Comparison of ENCODE assay signal across 8 cellular contexts in the genomic region with DNA sequence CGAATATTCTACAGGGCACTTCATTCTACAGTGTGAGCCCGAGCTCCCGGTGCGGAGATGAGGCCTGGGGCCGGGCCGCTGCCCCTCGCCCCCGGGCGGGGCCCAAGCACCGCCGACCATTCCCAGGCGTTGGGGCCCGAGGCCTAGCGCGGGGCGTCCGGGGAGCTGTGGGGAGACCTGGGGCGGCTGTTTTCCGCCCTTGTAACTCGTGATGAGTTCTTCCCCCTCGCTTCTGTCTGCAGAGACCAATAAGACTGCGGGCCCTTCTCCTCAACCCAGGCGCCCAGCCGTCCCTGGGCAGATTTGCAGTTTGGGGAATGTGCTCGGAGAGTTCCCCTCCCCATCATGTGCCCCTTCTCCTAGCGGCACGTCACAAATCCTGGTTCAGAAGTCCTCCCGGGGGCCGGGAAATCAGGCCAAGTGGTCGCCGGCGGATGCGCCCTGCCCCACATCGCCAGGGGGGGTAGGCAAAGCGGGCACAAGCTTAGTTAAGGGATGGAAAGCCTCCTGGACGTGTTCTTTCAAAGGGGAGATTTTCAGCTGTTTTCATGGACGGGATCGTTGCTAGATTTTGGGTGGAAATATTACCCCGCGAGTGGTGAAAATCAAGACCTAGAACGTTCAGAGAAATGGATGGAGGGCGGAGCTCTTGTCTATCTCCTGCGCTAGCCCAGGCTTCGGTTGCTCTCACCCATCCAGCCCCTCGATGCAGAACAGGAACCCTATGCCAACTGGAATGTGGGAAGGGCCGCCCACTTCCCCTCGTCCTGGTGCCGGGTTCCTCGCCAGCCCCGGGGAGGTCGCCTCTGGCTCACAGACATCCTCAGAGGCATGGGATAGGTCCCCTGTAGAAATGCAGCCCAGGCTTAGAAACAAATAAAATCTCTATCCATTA. TPM values are rescaled to one million over a fixed set of nuclear protein-coding genes. Genes with fewer than 3 reads are reported as not detected.
DNase-seq lines count a peak whose midpoint lies in the region; ATAC-seq, FAIRE-seq and TF ChIP-seq lines count a peak whose summit lies in the region.

No MANE protein-coding gene starts in this region.

- TF ChIP-seq POLR2A in K562 (conservative IDR thresholded peaks at IDR 0.05), result no peak

- FAIRE-seq in K562 (lab: Jason Lieb, UNC), result no peak

- H3K27ac ChIP-seq in BLaER1, result peak overlapping the region; percentile 97
- H3K27ac ChIP-seq in SK-N-MC, result no peak overlapping the region
- peak overlapping the region; percentile 97 for H3K27ac ChIP-seq in K562 (ENCODE audit: extremely low read depth, low read depth, low read length)
- H3K27ac ChIP-seq in iPS DF 6.9 (ENCODE audit: low read length), result no peak overlapping the region

- H3K9ac ChIP-seq in BLaER1 (peak overlapping the region; percentile 93), SK-N-MC (ENCODE audit: insufficient read length) (no peak overlapping the region), K562 (ENCODE audit: insufficient read depth in 1 of 2, low read depth in 2 of 2, low read length in 2 of 2) (peak overlapping the region; percentile 88 to 97)

- no peaks in the 10 kb centered on the region for H3K27me3 ChIP-seq in BLaER1
- H3K27me3 ChIP-seq in K562 (ENCODE audit: control insufficient read depth in 2 of 2, insufficient read depth in 2 of 2, low read length in 2 of 2), result no peaks in the 10 kb centered on the region
- no peaks in the 10 kb centered on the region for H3K27me3 ChIP-seq in iPS DF 6.9 (ENCODE audit: control insufficient read depth, insufficient read depth, low read length)

- POLR2A ChIA-PET in K562 (lab: Yijun Ruan, JAX), result interaction anchor here (0.5 to 2.0 kb wide), 9 partner anchors 8 to 1027 kb away, joined by 3 to 17 read pairs (median 4); a partner anchor contains a TSS

- WGBS in K562 (ENCODE audit: insufficient coverage, low coverage, missing lambda C conversion rate), result 73% methylated on average over 35 of the region's 51 CpGs
- no CpG with 5 or more reads among the region's 51 CpGs for WGBS in iPS DF 6.9 (ENCODE audit: insufficient coverage, insufficient read length)

- BruUV-seq in K562 (replicated peaks; lab: Mats Ljungman, UMichigan), result no TSS peak

- H3K4me3 ChIP-seq in BLaER1 (peak overlapping the region; percentile 68), SK-N-MC (peak overlapping the region; percentile 95), K562 (peak overlapping the region; percentile 72), iPS DF 6.9 (ENCODE audit: low read length) (peak overlapping the region; percentile 52; the same call in 1 of the 2 replicates)

- no peak for DNase-seq in SK-N-MC (ENCODE audit: low read depth, low spot score)
- DNase-seq in K562 (ENCODE audit: extremely low read depth in 1 of 4, low spot score in 3 of 4), result peak in 1 of 4 experiments; percentile 18
- no peak for DNase-seq in iPS DF 6.9 (ENCODE audit: low read depth, low spot score)
- DNase-seq in sciatic nerve (ENCODE audit: low spot score), result peak; percentile 82
- no peak for DNase-seq in T1000 (lab: John Stamatoyannopoulos, UW)

- peak overlapping the region; percentile 98 for H2AFZ ChIP-seq in K562 (ENCODE audit: low read depth, low read length)

- TF ChIP-seq RAD21 in K562 (CRISPR knock-in tag; conservative IDR thresholded peaks at IDR 0.05 in 1 of 2, IDR thresholded peaks at IDR 0.05 in 1 of 2), result no peak

- no peaks in the 10 kb centered on the region for H3K36me3 ChIP-seq in BLaER1
- no peaks in the 10 kb centered on the region for H3K36me3 ChIP-seq in SK-N-MC (ENCODE audit: insufficient read depth, low read length)
- no peaks in the 10 kb centered on the region for H3K36me3 ChIP-seq in K562 (ENCODE audit: control insufficient read depth, insufficient read depth, low read length)
- no peaks in the 10 kb centered on the region for H3K36me3 ChIP-seq in iPS DF 6.9 (ENCODE audit: control insufficient read depth, insufficient read depth, low read length)

- H3K9me1 ChIP-seq in K562 (ENCODE audit: control insufficient read depth, insufficient read depth, low read length), result no peaks in the 10 kb centered on the region

- peak overlapping the region; percentile 84 for H3K4me2 ChIP-seq in BLaER1
- H3K4me2 ChIP-seq in K562 (ENCODE audit: insufficient read depth, low read length), result peak overlapping the region; percentile 94

- no peak for TF ChIP-seq EP300 in K562 (IDR thresholded peaks at IDR 0.05; ENCODE audit: low read length)

- H4K20me1 ChIP-seq in BLaER1 (no peaks in the 10 kb centered on the region), K562 (replicated peaks; ENCODE audit: control insufficient read depth, insufficient read depth, low read length) (no peaks in the 10 kb centered on the region)

- no peak for TF ChIP-seq CTCF in K562 (IDR thresholded peaks at IDR 0.05 in 2 of 3, conservative IDR thresholded peaks at IDR 0.05 in 1 of 3; ENCODE audit: insufficient read depth in 2 of 3, low read depth in 1 of 3, low read length in 3 of 3)

- in situ Hi-C loops in K562 (cut with MboI), result no loop called here

- ATAC-seq in GM19023 (IDR thresholded peaks at IDR 0.05; ENCODE audit: unreplicated experiment), result peak; percentile 5
- ATAC-seq in HG03378 (IDR thresholded peaks at IDR 0.05; ENCODE audit: unreplicated experiment), result peak; percentile 9
- ATAC-seq in K562, result no peak
- peak; percentile 61 for ATAC-seq in sciatic nerve

- H3K9me3 ChIP-seq in BLaER1 (peaks cover 16% of the 10 kb centered on the region), SK-N-MC (ENCODE audit: low read depth, low read length) (no peaks in the 10 kb centered on the region), K562 (replicated peaks; ENCODE audit: control insufficient read depth, insufficient read depth, low read depth, low read length) (0 out of 2 replicates have a peak, but pooled peaks cover 4% of the 10 kb centered on the region), iPS DF 6.9 (ENCODE audit: control insufficient read depth, insufficient read depth, low read length) (no peaks in the 10 kb centered on the region)

- H3K4me1 ChIP-seq in BLaER1 (peaks cover 23% of the 10 kb centered on the region), K562 (replicated peaks in 1 of 2; ENCODE audit: control insufficient read depth in 2 of 2, insufficient read depth in 2 of 2, low read length in 2 of 2) (peaks cover 9 to 19% of the 10 kb centered on the region in 2 experiments; a peak in 4 of 5 replicates), iPS DF 6.9 (ENCODE audit: control insufficient read depth, insufficient read depth, low read length) (0 out of 2 replicates have a peak, but pooled peaks cover 2% of the 10 kb centered on the region)

- intact Hi-C loops in K562 (cut with micrococcal nuclease) (no loop called here), sciatic nerve (cut with DNase I) (no loop called here)

- CTCF ChIA-PET in K562 (lab: Yijun Ruan, JAX; ENCODE audit: low intra/inter-chr PET ratio), result no interaction called here

- H3K79me2 ChIP-seq in K562 (ENCODE audit: control insufficient read depth, insufficient read depth, low read length), result no peaks in the 10 kb centered on the region

RNA-seq across cellular contexts. Expression of a gene that starts 18.8 kb away (rescaled TPM):
- not detected in 2 replicates for total RNA-seq in K562 (2011; cell fraction: chromatin; rRNA removed; ENCODE audit: low replicate concordance)
- not detected in 2 replicates for total RNA-seq in K562 (2011; cell fraction: nucleolus; rRNA removed)
- not detected in 2 replicates for total RNA-seq in K562 (2011; cell fraction: nucleoplasm; rRNA removed)
- not detected in 2 replicates for total RNA-seq in K562 (2014; rRNA removed)
- total RNA-seq in K562 (2014; rRNA removed; fragmentation: Illumina TruSeq; extraction: Trizol), result not detected in 2 replicates
- total RNA-seq in K562 (2015; rRNA removed; fragmentation: Illumina TruSeq; extraction: Trizol), result not detected in 2 replicates
- not detected in 2 replicates for total RNA-seq in K562 (2021)
- polyA plus RNA-seq in K562 (2011; rRNA removed), result not detected in 2 replicates
- polyA plus RNA-seq in K562 (2011; cell fraction: cytosol; rRNA removed), result not detected in 2 replicates
- polyA plus RNA-seq in K562 (2011; cell fraction: nucleus; rRNA removed), result not detected in 2 replicates
- polyA plus RNA-seq in K562 (2012), result not detected in 2 replicates
- not detected in 2 replicates for polyA plus RNA-seq in K562 (2014; fragmentation: Illumina TruSeq; extraction: Trizol)
- not detected for polyA plus RNA-seq in K562 (2014; fragmentation: Nextera tagmentation; extraction: Ambion mirVana)
- not detected in 2 replicates for polyA plus RNA-seq in K562 (2014; rRNA removed)
- not detected in 2 replicates for polyA minus RNA-seq in K562 (2011; rRNA and poly(A)+ RNA removed)
- not detected in 2 replicates for polyA minus RNA-seq in K562 (2011; cell fraction: cytosol; rRNA and poly(A)+ RNA removed)
- polyA minus RNA-seq in K562 (2011; cell fraction: nucleus; rRNA and poly(A)+ RNA removed), result not detected in 2 replicates
- 14.3 TPM for total RNA-seq in sciatic nerve

RNA-seq across cellular contexts. Expression of a gene that starts 47.3 kb away (rescaled TPM):
- total RNA-seq in K562 (2011; cell fraction: chromatin; rRNA removed; ENCODE audit: low replicate concordance), result not detected in 2 replicates
- total RNA-seq in K562 (2011; cell fraction: nucleolus; rRNA removed), result not detected in 2 replicates
- not detected in 2 replicates for total RNA-seq in K562 (2011; cell fraction: nucleoplasm; rRNA removed)
- not detected in 2 replicates for total RNA-seq in K562 (2014; rRNA removed)
- not detected in 2 replicates for total RNA-seq in K562 (2014; rRNA removed; fragmentation: Illumina TruSeq; extraction: Trizol)
- total RNA-seq in K562 (2015; rRNA removed; fragmentation: Illumina TruSeq; extraction: Trizol), result not detected in 2 replicates
- total RNA-seq in K562 (2021), result not detected in 2 replicates
- polyA plus RNA-seq in K562 (2011; rRNA removed), result not detected in 2 replicates
- polyA plus RNA-seq in K562 (2011; cell fraction: cytosol; rRNA removed), result not detected in 2 replicates
- polyA plus RNA-seq in K562 (2011; cell fraction: nucleus; rRNA removed), result not detected in 2 replicates
- polyA plus RNA-seq in K562 (2012), result not detected in 2 replicates
- polyA plus RNA-seq in K562 (2014; fragmentation: Illumina TruSeq; extraction: Trizol), result not detected in 2 replicates
- not detected for polyA plus RNA-seq in K562 (2014; fragmentation: Nextera tagmentation; extraction: Ambion mirVana)
- not detected in 2 replicates for polyA plus RNA-seq in K562 (2014; rRNA removed)
- not detected in 2 replicates for polyA minus RNA-seq in K562 (2011; rRNA and poly(A)+ RNA removed)
- polyA minus RNA-seq in K562 (2011; cell fraction: cytosol; rRNA and poly(A)+ RNA removed), result not detected in 2 replicates
- not detected in 2 replicates for polyA minus RNA-seq in K562 (2011; cell fraction: nucleus; rRNA and poly(A)+ RNA removed)
- total RNA-seq in sciatic nerve, result 2.8 TPM

Comparison
In these comparisons a context has a peak if more than half of its experiments do, and no peak if none do; other contexts are left out.
1. H3K27ac ChIP-seq: peak in BLaER1 (single experiment) and K562 (single experiment); none in SK-N-MC (single experiment) and iPS DF 6.9 (single experiment).
2. RNA of a gene that starts 18.8 kb away (total RNA-seq): 14.3 TPM in sciatic nerve (single experiment); not detected in K562; every median in the first group is over 10 times any median in the second.
3. Peak in every context shown above with its lines, with median percentiles within 50 percentile points of each other: H3K4me3 ChIP-seq.